Comparison of ENCODE assay signal across 17 cellular contexts in the genomic region with DNA sequence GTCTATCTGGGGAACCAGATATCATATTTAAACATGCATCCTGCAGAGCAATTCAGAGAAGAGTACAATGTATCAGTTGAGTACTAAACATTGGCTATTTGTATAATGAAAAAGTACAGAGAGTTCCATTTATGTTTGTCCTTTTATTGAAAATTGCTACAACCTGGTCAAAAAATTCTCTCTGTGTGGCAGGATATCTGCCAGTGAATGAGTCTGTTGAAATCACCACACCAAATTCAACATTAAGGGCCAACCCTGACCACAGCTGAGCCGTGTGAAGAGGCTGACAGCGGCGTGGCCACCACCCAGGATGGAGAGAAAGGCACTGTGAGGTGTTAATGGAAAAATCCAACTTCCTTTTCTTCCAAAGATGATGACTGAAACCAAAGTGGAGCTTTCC.
A peak's percentile ranks its signal among the peaks of the same experiment; 100 is the strongest.
DNase-seq lines count a peak whose midpoint lies in the region; ATAC-seq and TF ChIP-seq lines count a peak whose summit lies in the region.
"Had no signal": no experiment of that assay in that cellular context is flagged by ENCODE, and none has a peak within 500 bp of the region (broad histone marks: within the 10 kb centered on the region; RNA-seq: fewer than 3 reads in every experiment).

No MANE protein-coding gene starts in this region.

- H3K27ac ChIP-seq in right cardiac atrium (ENCODE audit: low read length) (no peak overlapping the region), testis (peak overlapping the region; percentile 36 to 64)

- H3K4me1 ChIP-seq in right cardiac atrium (ENCODE audit: control insufficient read depth, insufficient read depth, low read length) (no peaks in the 10 kb centered on the region), testis (peaks cover 18% of the 10 kb centered on the region)

- no peak for TF ChIP-seq CTCF in testis (IDR thresholded peaks at IDR 0.05)

- no peak overlapping the region for H3K4me3 ChIP-seq in right cardiac atrium (ENCODE audit: low read length)
- H3K4me3 ChIP-seq in testis, result no peak overlapping the region
- H3K4me3 ChIP-seq: GM12878, K562 had no signal

- ATAC-seq in right cardiac atrium (peak; percentile 87 to 93), HG03108 (IDR thresholded peaks at IDR 0.05; ENCODE audit: unreplicated experiment) (no peak)
- ATAC-seq: GM12878, HCT116, K562 had no signal

- peak; percentile 58 for DNase-seq in NCI-H146 (lab: John Stamatoyannopoulos, UW)
- peak; percentile 69 for DNase-seq in fibroblast of gingiva (ENCODE audit: low read depth)
- DNase-seq in right cardiac atrium, result peak; percentile 73 to 92 (median 84)
- peak; percentile 76 for DNase-seq in testis
- no peak for DNase-seq in stimulated activated CD4-positive, alpha-beta T cell treated with anti-CD3 and anti-CD28 coated beads, Interleukin-4, amount 100 ng/mL, for 4 hours
- no peak for DNase-seq in NCI-H1694 (lab: John Stamatoyannopoulos, UW)
- no peak for DNase-seq in NCI-H1930 (lab: John Stamatoyannopoulos, UW)
- DNase-seq: AML-193, Caco-2, DMS53, NCI-H1436 treated with DMSO at 0.1 percent for 48 hours, NCI-H446, NCI-H82 had no signal

- no peak for TF ChIP-seq POLR2A in testis (IDR thresholded peaks at IDR 0.05)

- H3K36me3 ChIP-seq in testis (ENCODE audit: low read depth, missing control alignments), result no peaks in the 10 kb centered on the region

- 65% methylated on average over 3 of the region's 3 CpGs for WGBS in right cardiac atrium
- WGBS in testis, 2 donors, result 39 to 46% methylated on average over 3 of the region's 3 CpGs

- no peaks in the 10 kb centered on the region for H3K27me3 ChIP-seq in right cardiac atrium (ENCODE audit: control insufficient read depth, insufficient read depth)
- H3K27me3 ChIP-seq in testis, result no peaks in the 10 kb centered on the region

- H3K9me3 ChIP-seq in right cardiac atrium (ENCODE audit: control insufficient read depth, low read length), result no peaks in the 10 kb centered on the region
- H3K9me3 ChIP-seq in testis, result no peaks in the 10 kb centered on the region

- intact Hi-C loops in right cardiac atrium (cut with DNase I), result no loop called here
- intact Hi-C loops in testis (cut with DNase I; ENCODE audit: low total_unique reads), result no loop called here

Comparison
In these comparisons a context has a peak if more than half of its experiments do, and no peak if none do; other contexts are left out.
1. DNase-seq: peak in NCI-H146 (single experiment), fibroblast of gingiva (single experiment), right cardiac atrium (3 of 3) and testis (single experiment); none in stimulated activated CD4-positive, alpha-beta T cell treated with anti-CD3 and anti-CD28 coated beads, Interleukin-4, amount 100 ng/mL, for 4 hours (0 of 2), NCI-H1694 (single experiment) and NCI-H1930 (0 of 2).